8 cellular contexts compared by ENCODE assay signal in genomic region chr4:151408630-151409469, GRCh38. TPM values are rescaled to one million over a fixed set of nuclear protein-coding genes. Genes with fewer than 3 reads are reported as not detected.
DNase-seq lines count a peak whose midpoint lies in the region; ATAC-seq, FAIRE-seq and TF ChIP-seq lines count a peak whose summit lies in the region.

FHIP1A (plus strand) TSS chr4:151409176; CDS start chr4:151566260, 157,084 bp downstream.

- DNase-seq in NCI-H1417 treated with DMSO at 0.1 percent for 48 hours (lab: John Stamatoyannopoulos, UW) (peak; percentile 6), WTC11 (ENCODE audit: low spot score) (peak; percentile 95), caudate nucleus (lab: John Stamatoyannopoulos, UW) (peak in 35 of 61 donors; percentile 2 to 74 (median 27)), keratinocyte (ENCODE audit: low read depth, low spot score) (no peak), NCI-H446 treated with DMSO at 0.1 percent for 48 hours (lab: John Stamatoyannopoulos, UW) (no peak)
- DNase-seq in stimulated activated CD4-positive, alpha-beta T cell treated with anti-CD3 and anti-CD28 coated beads, Interleukin-1b, Interleukin-23, amount 100 ng/mL, for 1 hour (ENCODE audit: low read depth in 2 of 2) = peak; percentile 63 to 68

- H3K4me3 Mint-ChIP-seq in WTC11 = peak within 1 kb of the TSS; percentile 96

- H3K9me3 Mint-ChIP-seq in WTC11 = no peaks in the 10 kb centered on the region

- no peaks in the 10 kb centered on the region for H4K20me1 ChIP-seq in keratinocyte (ENCODE audit: control insufficient read depth, extremely low read depth, insufficient read depth, low read length)

- no peaks in the 10 kb centered on the region for H3K27me3 ChIP-seq in keratinocyte (ENCODE audit: control insufficient read depth, extremely low read depth, insufficient read depth, low read length)

- FAIRE-seq in keratinocyte (lab: Jason Lieb, UNC) = no peak

- dilution Hi-C loops in keratinocyte (cut with MboI; ENCODE audit: extremely low pct_ligation_motif_present, low sequenced_read_pairs) = no loop called here

- H3K27me3 Mint-ChIP-seq in WTC11 (ENCODE audit: low read depth) = no peaks in the 10 kb centered on the region

- H3K9ac ChIP-seq in keratinocyte (ENCODE audit: control insufficient read depth, extremely low read depth, insufficient read depth, low read length) = peak within 1 kb of the TSS; percentile 94

- peak within 1 kb of the TSS; percentile 95 for H2AFZ ChIP-seq in keratinocyte (ENCODE audit: control insufficient read depth, low read length)

- H3K9me1 ChIP-seq in keratinocyte (ENCODE audit: control insufficient read depth, extremely low read depth, insufficient read depth, low read length) = no peaks in the 10 kb centered on the region

- no peaks in the 10 kb centered on the region for H3K36me3 ChIP-seq in keratinocyte (ENCODE audit: control insufficient read depth in 2 of 2, extremely low read depth in 1 of 2, insufficient read depth in 2 of 2, low read length in 2 of 2)

- peaks cover 35% of the 10 kb centered on the region for H3K4me1 ChIP-seq in keratinocyte (ENCODE audit: control insufficient read depth, extremely low read depth, insufficient read depth, low read length)

- H3K27ac ChIP-seq in caudate nucleus (ENCODE audit: low read depth, low read length) (no peak within 1 kb of the TSS), keratinocyte (ENCODE audit: control insufficient read depth, insufficient read depth, low read length) (peak within 1 kb of the TSS; percentile 94)

- peak; percentile 74 for ATAC-seq in GM18502 (IDR thresholded peaks at IDR 0.05; ENCODE audit: poor library complexity, unreplicated experiment)
- ATAC-seq in HG02642 (IDR thresholded peaks at IDR 0.05; ENCODE audit: poor library complexity, unreplicated experiment) = peak; percentile 81
- peak; percentile 81 for ATAC-seq in WTC11

- H3K36me3 Mint-ChIP-seq in WTC11 = peaks cover 4% of the 10 kb centered on the region

- POLR2A ChIA-PET in WTC11 (lab: Charles Lee) = interaction anchor here (0.5 to 1.2 kb wide), 8 partner anchors 27 to 226 kb away, joined by 3 to 6 read pairs (median 3); partner anchors contain the start of gene SH3D19

- H3K9me3 ChIP-seq in keratinocyte (ENCODE audit: control insufficient read depth, low read depth, low read length) = no peaks in the 10 kb centered on the region

- H3K4me3 ChIP-seq in keratinocyte (ENCODE audit: control insufficient read depth in 2 of 3, extremely low read depth in 1 of 3, insufficient read depth in 2 of 3, low read depth in 1 of 3, low read length in 3 of 3) = peak within 1 kb of the TSS; percentile 88 to 94 (median 91)

- TF ChIP-seq CTCF in WTC11 (IDR thresholded peaks at IDR 0.05) = no peak
- peak in 2 of 3 experiments; percentile 10 to 30 for TF ChIP-seq CTCF in keratinocyte (optimal IDR thresholded peaks at IDR 0.05 in 1 of 3, IDR thresholded peaks at IDR 0.05 in 1 of 3, conservative IDR thresholded peaks at IDR 0.05 in 1 of 3; ENCODE audit: extremely low read depth in 1 of 3, insufficient read depth in 2 of 3, low read length in 3 of 3)

- peak within 1 kb of the TSS; percentile 99 for H3K27ac Mint-ChIP-seq in WTC11

- CTCF ChIA-PET in WTC11 (lab: Charles Lee) = interaction anchor here (0.7 to 1.9 kb wide), 5 partner anchors 13 to 132 kb away, joined by 3 to 5 read pairs (median 4); partner anchors contain the start of gene PRSS48

- peaks cover 39% of the 10 kb centered on the region for H3K79me2 ChIP-seq in keratinocyte (ENCODE audit: control insufficient read depth, insufficient read depth, low read length)

- peaks cover 41% of the 10 kb centered on the region for H3K4me1 Mint-ChIP-seq in WTC11

- H3K4me2 ChIP-seq in keratinocyte (ENCODE audit: control insufficient read depth, extremely low read depth, insufficient read depth, low read depth, low read length) = peak within 1 kb of the TSS; percentile 100

TF ChIP-seq in WTC11, 78 proteins besides CTCF, POLR2A, EP300 and RAD21 (continues in another document):
- TF ChIP-seq ZNF263 (CRISPR knock-in tag; IDR thresholded peaks at IDR 0.05; ENCODE audit: low read depth) (0 out of 2 replicates have a peak, but pooled peaks have one; percentile 31), TEAD1 (CRISPR knock-in tag; IDR thresholded peaks at IDR 0.05) (0 out of 2 replicates have a peak, but pooled peaks have one; percentile 47), MYBL2 (CRISPR knock-in tag; IDR thresholded peaks at IDR 0.05) (0 out of 2 replicates have a peak, but pooled peaks have one; percentile 19), NR3C1 (CRISPR knock-in tag; conservative IDR thresholded peaks at IDR 0.05; ENCODE audit: low read depth) (no peak), ATF6 (CRISPR knock-in tag; IDR thresholded peaks at IDR 0.05) (no peak), FOXP4 (CRISPR knock-in tag; IDR thresholded peaks at IDR 0.05) (peak; percentile 50; the same call in 1 of the 2 replicates)
- TF ChIP-seq, protein P1, sequence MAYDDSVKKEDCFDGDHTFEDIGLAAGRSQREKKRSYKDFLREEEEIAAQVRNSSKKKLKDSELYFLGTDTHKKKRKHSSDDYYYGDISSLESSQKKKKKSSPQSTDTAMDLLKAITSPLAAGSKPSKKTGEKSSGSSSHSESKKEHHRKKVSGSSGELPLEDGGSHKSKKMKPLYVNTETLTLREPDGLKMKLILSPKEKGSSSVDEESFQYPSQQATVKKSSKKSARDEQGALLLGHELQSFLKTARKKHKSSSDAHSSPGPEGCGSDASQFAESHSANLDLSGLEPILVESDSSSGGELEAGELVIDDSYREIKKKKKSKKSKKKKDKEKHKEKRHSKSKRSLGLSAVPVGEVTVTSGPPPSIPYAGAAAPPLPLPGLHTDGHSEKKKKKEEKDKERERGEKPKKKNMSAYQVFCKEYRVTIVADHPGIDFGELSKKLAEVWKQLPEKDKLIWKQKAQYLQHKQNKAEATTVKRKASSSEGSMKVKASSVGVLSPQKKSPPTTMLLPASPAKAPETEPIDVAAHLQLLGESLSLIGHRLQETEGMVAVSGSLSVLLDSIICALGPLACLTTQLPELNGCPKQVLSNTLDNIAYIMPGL (CRISPR knock-in tag; IDR thresholded peaks at IDR 0.05) = peak; percentile 66; the same call in 1 of the 2 replicates
- TF ChIP-seq, protein P2, sequence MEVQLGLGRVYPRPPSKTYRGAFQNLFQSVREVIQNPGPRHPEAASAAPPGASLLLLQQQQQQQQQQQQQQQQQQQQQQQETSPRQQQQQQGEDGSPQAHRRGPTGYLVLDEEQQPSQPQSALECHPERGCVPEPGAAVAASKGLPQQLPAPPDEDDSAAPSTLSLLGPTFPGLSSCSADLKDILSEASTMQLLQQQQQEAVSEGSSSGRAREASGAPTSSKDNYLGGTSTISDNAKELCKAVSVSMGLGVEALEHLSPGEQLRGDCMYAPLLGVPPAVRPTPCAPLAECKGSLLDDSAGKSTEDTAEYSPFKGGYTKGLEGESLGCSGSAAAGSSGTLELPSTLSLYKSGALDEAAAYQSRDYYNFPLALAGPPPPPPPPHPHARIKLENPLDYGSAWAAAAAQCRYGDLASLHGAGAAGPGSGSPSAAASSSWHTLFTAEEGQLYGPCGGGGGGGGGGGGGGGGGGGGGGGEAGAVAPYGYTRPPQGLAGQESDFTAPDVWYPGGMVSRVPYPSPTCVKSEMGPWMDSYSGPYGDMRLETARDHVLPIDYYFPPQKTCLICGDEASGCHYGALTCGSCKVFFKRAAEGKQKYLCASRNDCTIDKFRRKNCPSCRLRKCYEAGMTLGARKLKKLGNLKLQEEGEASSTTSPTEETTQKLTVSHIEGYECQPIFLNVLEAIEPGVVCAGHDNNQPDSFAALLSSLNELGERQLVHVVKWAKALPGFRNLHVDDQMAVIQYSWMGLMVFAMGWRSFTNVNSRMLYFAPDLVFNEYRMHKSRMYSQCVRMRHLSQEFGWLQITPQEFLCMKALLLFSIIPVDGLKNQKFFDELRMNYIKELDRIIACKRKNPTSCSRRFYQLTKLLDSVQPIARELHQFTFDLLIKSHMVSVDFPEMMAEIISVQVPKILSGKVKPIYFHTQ (CRISPR knock-in tag; IDR thresholded peaks at IDR 0.05) = 0 out of 2 replicates have a peak, but pooled peaks have one; percentile 13

RNA-seq across cellular contexts. Expression of gene FHIP1A, which starts in this region (rescaled TPM):
- 64.2 to 68.6 TPM (median 67.5 TPM) in 3 replicates for total RNA-seq in WTC11 (2021)
- 13.4 to 16.0 TPM (median 15.1 TPM) in 3 replicates for polyA plus RNA-seq in keratinocyte
- polyA plus RNA-seq in keratinocyte (2011; ENCODE audit: low read depth) = 16.3 TPM
- polyA plus RNA-seq in keratinocyte (2011; cell fraction: cytosol; rRNA removed) = 10.0 and 13.7 TPM in 2 replicates
- 36.3 and 37.3 TPM in 2 replicates for polyA plus RNA-seq in keratinocyte (2011; cell fraction: nucleus; rRNA removed)
- polyA plus RNA-seq in keratinocyte (2012; ENCODE audit: low replicate concordance) = 8.6 and 16.9 TPM in 2 replicates
- polyA minus RNA-seq in keratinocyte = 33.7 to 58.6 TPM (median 53.1 TPM) in 3 replicates
- 27.2 TPM for polyA minus RNA-seq in keratinocyte (2011; cell fraction: cytosol; rRNA and poly(A)+ RNA removed)
- polyA minus RNA-seq in keratinocyte (2011; cell fraction: nucleus; rRNA and poly(A)+ RNA removed) = 90.6 and 123 TPM in 2 replicates

Comparison
In these comparisons a context has a peak if more than half of its experiments do, and no peak if none do; other contexts are left out.
1. DNase-seq: peak in NCI-H1417 treated with DMSO at 0.1 percent for 48 hours (single experiment), WTC11 (single experiment), caudate nucleus (35 of 61) and stimulated activated CD4-positive, alpha-beta T cell treated with anti-CD3 and anti-CD28 coated beads, Interleukin-1b, Interleukin-23, amount 100 ng/mL, for 1 hour (2 of 2); none in keratinocyte (single experiment) and NCI-H446 treated with DMSO at 0.1 percent for 48 hours (single experiment).
2. Peak in every context shown above with its lines, with median percentiles within 50 percentile points of each other: ATAC-seq.